9 cellular contexts compared by ENCODE assay signal in the genomic region with DNA sequence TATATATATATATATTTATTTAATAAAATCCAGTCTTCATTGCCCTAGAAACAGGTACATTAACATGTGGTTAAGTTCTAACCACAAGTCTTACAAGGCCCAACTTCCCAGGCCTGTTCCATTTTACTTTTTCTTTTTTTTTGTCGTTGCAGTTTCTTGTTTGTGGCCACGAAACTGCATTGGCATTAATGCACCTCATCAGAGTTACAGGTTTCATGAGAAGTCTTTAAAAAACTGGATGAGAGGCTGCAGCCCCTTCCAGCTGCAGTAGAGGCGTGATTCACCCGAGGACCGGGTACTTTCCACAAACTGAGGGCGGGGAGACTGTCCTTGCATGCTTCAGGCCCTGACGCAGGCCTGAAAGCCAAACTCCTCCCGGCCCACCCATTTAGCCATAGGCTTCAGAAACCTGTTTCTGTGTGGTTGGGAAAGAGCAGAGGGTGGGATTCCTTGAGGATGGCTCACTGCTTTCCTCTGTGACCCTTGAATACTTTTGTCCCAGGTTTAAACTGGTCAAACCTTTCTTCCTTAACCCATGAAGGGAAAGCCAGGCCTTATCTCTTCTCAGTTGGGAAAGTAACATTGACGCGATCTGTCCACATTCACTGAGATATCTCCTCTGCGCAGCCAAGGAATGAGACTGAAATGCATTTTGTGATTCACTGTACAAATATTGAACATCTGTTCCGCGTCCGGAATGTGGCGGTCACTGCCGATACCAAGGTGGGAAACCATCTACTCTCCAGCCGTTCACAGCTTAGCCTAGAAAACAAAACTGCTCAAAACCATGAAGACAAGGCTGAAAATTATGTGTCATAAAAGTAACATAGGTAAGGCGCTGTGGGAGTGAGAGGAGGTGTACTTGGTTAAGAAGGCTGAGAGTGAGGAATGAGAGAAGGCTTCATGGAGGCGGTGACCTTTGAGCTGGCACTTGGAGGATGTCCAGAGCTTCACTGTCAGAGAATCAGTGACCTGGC.
DNase-seq lines count a peak whose midpoint lies in the region; ATAC-seq and TF ChIP-seq lines count a peak whose summit lies in the region.
"Had no signal": no experiment of that assay in that cellular context is flagged by ENCODE, and none has a peak within 500 bp of the region (broad histone marks: within the 10 kb centered on the region; RNA-seq: fewer than 3 reads in every experiment).

No MANE protein-coding gene starts in this region.

- no peaks in the 10 kb centered on the region for H3K36me3 ChIP-seq in right atrium auricular region
- no peaks in the 10 kb centered on the region for H3K36me3 ChIP-seq in mesenchymal stem cell (ENCODE audit: control insufficient read depth in 1 of 2, insufficient read depth in 2 of 2, low read depth in 1 of 2, low read length in 2 of 2)
- H3K36me3 ChIP-seq in WERI-Rb-1 = no peaks in the 10 kb centered on the region
- no peaks in the 10 kb centered on the region for H3K36me3 ChIP-seq in BE2C
- H3K36me3 ChIP-seq: spleen had no signal

- H3K4me3 ChIP-seq in right atrium auricular region (no peak overlapping the region), mesenchymal stem cell (ENCODE audit: insufficient read depth in 1 of 2, low read depth in 1 of 2, low read length in 2 of 2) (no peak overlapping the region), WERI-Rb-1 (ENCODE audit: low read depth, low read length) (no peak overlapping the region), BE2C (ENCODE audit: low read depth, low read length) (no peak overlapping the region)
- H3K4me3 ChIP-seq: spleen had no signal

- H3K9ac ChIP-seq in mesenchymal stem cell (ENCODE audit: low read length) = peak overlapping the region; percentile 4

- DNase-seq in left cardiac atrium = peak; percentile 54
- DNase-seq in right atrium auricular region (ENCODE audit: low spot score) = no peak
- DNase-seq in activated T-cell treated with anti-CD3 and anti-CD28 coated beads for 4 hours = peak; percentile 26
- DNase-seq in mesenchymal stem cell = peak; percentile 81
- no peak for DNase-seq in WERI-Rb-1
- DNase-seq in BE2C = no peak
- no peak for DNase-seq in NOMO-1 (lab: John Stamatoyannopoulos, UW; ENCODE audit: unreplicated experiment in 2 of 2)
- no peak for DNase-seq in NCI-H446 treated with DMSO at 0.1 percent for 48 hours (lab: John Stamatoyannopoulos, UW)
- DNase-seq: spleen had no signal

- H3K4me1 ChIP-seq in right atrium auricular region (no peaks in the 10 kb centered on the region), mesenchymal stem cell (ENCODE audit: control insufficient read depth, insufficient read depth, low read depth, low read length) (no peaks in the 10 kb centered on the region), BE2C (peaks cover 9% of the 10 kb centered on the region)
- H3K4me1 ChIP-seq: spleen had no signal

- 82% methylated on average over 18 of the region's 19 CpGs for WGBS in mesenchymal stem cell

- H4K91ac ChIP-seq in mesenchymal stem cell (ENCODE audit: low read length) = no peak overlapping the region

- H2BK15ac ChIP-seq in mesenchymal stem cell (ENCODE audit: low read depth, poor library complexity, severe bottlenecking) = no peak overlapping the region

- H3K14ac ChIP-seq in mesenchymal stem cell (ENCODE audit: low read length in 2 of 2) = no peak overlapping the region

- H3K9me3 ChIP-seq in right atrium auricular region = no peaks in the 10 kb centered on the region
- no peaks in the 10 kb centered on the region for H3K9me3 ChIP-seq in mesenchymal stem cell (ENCODE audit: control insufficient read depth, low read length)
- no peaks in the 10 kb centered on the region for H3K9me3 ChIP-seq in WERI-Rb-1 (ENCODE audit: severe bottlenecking)
- H3K9me3 ChIP-seq in BE2C = no peaks in the 10 kb centered on the region

- H2BK120ac ChIP-seq in mesenchymal stem cell (ENCODE audit: low read depth, low read length) = no peak overlapping the region

- no peak for TF ChIP-seq CTCF in right atrium auricular region (IDR thresholded peaks at IDR 0.05)
- no peak for TF ChIP-seq CTCF in WERI-Rb-1 (IDR thresholded peaks at IDR 0.05; ENCODE audit: low read depth, low read length)
- no peak for TF ChIP-seq CTCF in BE2C (IDR thresholded peaks at IDR 0.05; ENCODE audit: low read depth, low read length)

- H3K27ac ChIP-seq in right atrium auricular region (no peak overlapping the region), mesenchymal stem cell (ENCODE audit: low read length, poor library complexity, severe bottlenecking) (no peak overlapping the region), WERI-Rb-1 (no peak overlapping the region)
- H3K27ac ChIP-seq: spleen had no signal

- H3K18ac ChIP-seq in mesenchymal stem cell (ENCODE audit: low read depth in 1 of 2, low read length in 2 of 2) = no peak overlapping the region

- H2BK12ac ChIP-seq in mesenchymal stem cell (ENCODE audit: low read length in 2 of 2) = no peak overlapping the region

- intact Hi-C loops in left cardiac atrium (cut with DNase I) = no loop called here

- H3K27me3 ChIP-seq in right atrium auricular region (no peaks in the 10 kb centered on the region), mesenchymal stem cell (ENCODE audit: control insufficient read depth in 1 of 2, insufficient read depth in 1 of 2, low read length in 2 of 2) (no peaks in the 10 kb centered on the region), WERI-Rb-1 (ENCODE audit: insufficient read depth, low read depth, severe bottlenecking) (no peaks in the 10 kb centered on the region), BE2C (no peaks in the 10 kb centered on the region)
- H3K27me3 ChIP-seq: spleen had no signal

- H2AFZ ChIP-seq in mesenchymal stem cell (ENCODE audit: low read depth, low read length) = no peak overlapping the region

- no peak overlapping the region for H3K4me2 ChIP-seq in mesenchymal stem cell (ENCODE audit: low read length, poor library complexity, severe bottlenecking)

- peak; percentile 50 to 96 for ATAC-seq in left cardiac atrium

- no peak overlapping the region for H2AK5ac ChIP-seq in mesenchymal stem cell (ENCODE audit: low read length, severe bottlenecking)

- H3K79me1 ChIP-seq in mesenchymal stem cell (replicated peaks; ENCODE audit: low read length, poor library complexity, severe bottlenecking) = no peaks in the 10 kb centered on the region

- no peak overlapping the region for H2BK5ac ChIP-seq in mesenchymal stem cell (ENCODE audit: low read depth, low read length, poor library complexity, severe bottlenecking)

- H3K23ac ChIP-seq in mesenchymal stem cell (ENCODE audit: low read length in 2 of 2) = no peak overlapping the region

- no peak overlapping the region for H4K8ac ChIP-seq in mesenchymal stem cell (ENCODE audit: low read length)

- no peak overlapping the region for H3K4ac ChIP-seq in mesenchymal stem cell (ENCODE audit: low read depth in 1 of 2, low read length in 2 of 2)

Comparison
In these comparisons a context has a peak if more than half of its experiments do, and no peak if none do; other contexts are left out.
1. DNase-seq: peak in left cardiac atrium (single experiment), activated T-cell treated with anti-CD3 and anti-CD28 coated beads for 4 hours (single experiment) and mesenchymal stem cell (single experiment); none in right atrium auricular region (single experiment), WERI-Rb-1 (single experiment), BE2C (single experiment), NOMO-1 (0 of 2) and NCI-H446 treated with DMSO at 0.1 percent for 48 hours (single experiment).